ENCODE assay signal across 8 cellular contexts in the genomic region with DNA sequence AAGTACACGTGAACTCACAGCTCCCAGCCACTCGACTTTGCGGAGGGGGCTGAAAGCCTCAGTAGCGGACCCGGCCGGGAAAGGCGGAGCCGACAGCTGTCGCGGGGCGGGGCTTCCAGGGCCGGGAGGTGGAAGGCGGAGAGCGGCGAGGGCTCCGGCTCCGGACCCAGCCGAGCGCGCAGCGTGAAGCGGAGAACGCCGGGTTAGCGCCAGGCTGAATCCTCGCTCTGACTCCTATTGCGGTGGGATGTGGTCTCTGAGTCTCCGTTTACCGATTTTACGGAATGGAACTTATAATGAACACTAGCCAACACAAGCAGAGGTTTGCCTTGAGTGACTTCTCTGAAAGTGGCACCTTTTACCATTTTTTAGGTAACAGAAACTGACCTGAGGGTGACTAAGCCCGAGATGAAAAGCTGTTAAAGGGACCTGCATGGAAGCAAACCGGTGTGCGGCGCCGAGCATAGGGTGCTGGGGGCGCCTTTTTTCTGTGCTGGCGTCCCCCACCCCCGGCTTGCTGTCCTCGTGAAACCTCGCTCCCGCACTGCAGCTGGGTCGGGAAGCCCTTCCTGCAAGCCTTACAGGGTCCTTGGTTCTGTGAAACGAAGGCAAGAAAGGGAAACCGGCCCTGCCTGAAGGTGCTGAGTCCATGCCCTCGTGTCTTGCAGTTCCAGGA.
A peak's percentile ranks its signal among the peaks of the same experiment; 100 is the strongest.
DNase-seq lines count a peak whose midpoint lies in the region; ATAC-seq and TF ChIP-seq lines count a peak whose summit lies in the region.

No MANE protein-coding gene starts in this region.

- peak overlapping the region; percentile 80 for H3K56ac ChIP-seq in mesendoderm (ENCODE audit: low read length)

- H3K4me2 ChIP-seq in mesendoderm (ENCODE audit: low read length): peak overlapping the region; percentile 77

- H3K27ac ChIP-seq in Panc1 (ENCODE audit: low read length): no peak overlapping the region
- H3K27ac ChIP-seq in ectodermal cell (ENCODE audit: insufficient read depth, low read depth, low read length, poor library complexity, severe bottlenecking): no peak overlapping the region
- no peak overlapping the region for H3K27ac ChIP-seq in mesendoderm (ENCODE audit: low read depth, low read length)
- H3K27ac ChIP-seq in subcutaneous abdominal adipose tissue (ENCODE audit: low read depth, low read length): no peak overlapping the region

- H3K4me3 ChIP-seq in Panc1 (ENCODE audit: low read depth in 2 of 2, low read length in 2 of 2) (peak overlapping the region; percentile 39 to 59), ectodermal cell (ENCODE audit: insufficient read depth, low read depth, low read length) (peak overlapping the region; percentile 19), mesendoderm (ENCODE audit: low read length) (peak overlapping the region; percentile 29), subcutaneous abdominal adipose tissue (ENCODE audit: low read depth in 1 of 5, low read length in 5 of 5) (peak overlapping the region; percentile 58 to 81 (median 60))

- H3K18ac ChIP-seq in mesendoderm (ENCODE audit: low read length): no peak overlapping the region

- CTCF ChIA-PET in Panc1 (lab: Charles Lee): no interaction called here

- no peak for TF ChIP-seq CTCF in Panc1 (IDR thresholded peaks at IDR 0.05)

- no peaks in the 10 kb centered on the region for H3K9me3 ChIP-seq in Panc1 (ENCODE audit: control insufficient read depth, insufficient read depth, low read depth, low read length)
- no peaks in the 10 kb centered on the region for H3K9me3 ChIP-seq in ectodermal cell (ENCODE audit: control insufficient read depth, low read length)
- no peaks in the 10 kb centered on the region for H3K9me3 ChIP-seq in subcutaneous abdominal adipose tissue (ENCODE audit: control insufficient read depth in 5 of 5, low read length in 5 of 5)

- ATAC-seq in Panc1 (peak; percentile 97), GM21360 (IDR thresholded peaks at IDR 0.05; ENCODE audit: unreplicated experiment) (no peak), HG03039 (IDR thresholded peaks at IDR 0.05; ENCODE audit: unreplicated experiment) (no peak)

- WGBS in ectodermal cell, 2 experiments: 0 to 1% methylated on average over 44 to 45 of the region's 45 CpGs
- no CpG with 5 or more reads among the region's 45 CpGs for WGBS in mesendoderm (ENCODE audit: extremely low coverage, insufficient coverage, low lambda C conversion rate)

- POLR2A ChIA-PET in Panc1 (lab: Charles Lee): no interaction called here

- H3K79me2 ChIP-seq in mesendoderm (ENCODE audit: control insufficient read depth, insufficient read depth, low read length): no peaks in the 10 kb centered on the region

- in situ Hi-C loops in Panc1 (cut with HindIII; ENCODE audit: low pct_unique_long_range_greater_than_20kb, low sequenced_read_pairs): no loop called here

- H2BK15ac ChIP-seq in mesendoderm (replicated peaks; ENCODE audit: low read depth): no peak overlapping the region

- no peak overlapping the region for H4K8ac ChIP-seq in mesendoderm (ENCODE audit: low read depth, low read length)

- no peak overlapping the region for H2AK5ac ChIP-seq in mesendoderm (ENCODE audit: low read length)

- H3K27me3 ChIP-seq in Panc1 (ENCODE audit: control insufficient read depth, insufficient read depth, low read length): peaks cover 26% of the 10 kb centered on the region
- peaks cover 36% of the 10 kb centered on the region for H3K27me3 ChIP-seq in ectodermal cell (ENCODE audit: control insufficient read depth, insufficient read depth, low read length, poor library complexity, severe bottlenecking)
- H3K27me3 ChIP-seq in mesendoderm (ENCODE audit: insufficient read depth, low read length, poor library complexity): peaks cover 2% of the 10 kb centered on the region
- peaks cover 0 to 8% (median 2%) of the 10 kb centered on the region in 5 donors for H3K27me3 ChIP-seq in subcutaneous abdominal adipose tissue (ENCODE audit: control insufficient read depth in 5 of 5, insufficient read depth in 4 of 5, low read length in 5 of 5)

- H3K4ac ChIP-seq in mesendoderm (ENCODE audit: low read depth, low read length): no peak overlapping the region

- H3K4me1 ChIP-seq in Panc1 (ENCODE audit: control insufficient read depth, insufficient read depth, low read length) (no peaks in the 10 kb centered on the region; the same call in 1 of the 2 replicates), ectodermal cell (ENCODE audit: control insufficient read depth, insufficient read depth, low read length) (no peaks in the 10 kb centered on the region), mesendoderm (ENCODE audit: control insufficient read depth, low read depth, low read length) (no peaks in the 10 kb centered on the region), subcutaneous abdominal adipose tissue (ENCODE audit: control insufficient read depth in 5 of 5, insufficient read depth in 5 of 5, low read length in 5 of 5) (peaks cover 0 to 8% (median 7%) of the 10 kb centered on the region in 5 donors)

- H2BK120ac ChIP-seq in mesendoderm (ENCODE audit: low read depth, low read length): no peak overlapping the region

- H3K36me3 ChIP-seq in Panc1 (ENCODE audit: control insufficient read depth, insufficient read depth, low read length) (no peaks in the 10 kb centered on the region), ectodermal cell (ENCODE audit: control insufficient read depth, insufficient read depth, low read length) (no peaks in the 10 kb centered on the region), mesendoderm (ENCODE audit: control insufficient read depth, insufficient read depth, low read length) (no peaks in the 10 kb centered on the region), subcutaneous abdominal adipose tissue (ENCODE audit: control insufficient read depth in 5 of 5, insufficient read depth in 5 of 5, low read length in 5 of 5) (no peaks in the 10 kb centered on the region)

- DNase-seq in activated CD8-positive, alpha-beta memory T cell treated with anti-CD3 and anti-CD28 coated beads for 24 hours: peak; percentile 58
- DNase-seq in activated CD8-positive, alpha-beta memory T cell treated with anti-CD3 and anti-CD28 coated beads, Interleukin-2, amount 50 U/mL, for 4 hours: no peak
- DNase-seq in Panc1 (ENCODE audit: low read depth, low spot score) (peak; percentile 12), mesendoderm (peak; percentile 65)

- no peak overlapping the region for H4K5ac ChIP-seq in mesendoderm (ENCODE audit: low read length)

- BruUV-seq in Panc1 (replicated peaks; lab: Mats Ljungman, UMichigan): no TSS peak

- H2BK5ac ChIP-seq in mesendoderm (ENCODE audit: low read length): no peak overlapping the region

- intact Hi-C loops in Panc1 (cut with micrococcal nuclease; ENCODE audit: unreplicated experiment): no loop called here

- no peak overlapping the region for H3K23ac ChIP-seq in mesendoderm (ENCODE audit: low read length)

- no peaks in the 10 kb centered on the region for H3K79me1 ChIP-seq in mesendoderm (ENCODE audit: low read length)

- peak overlapping the region; percentile 67 for H3K9ac ChIP-seq in mesendoderm (ENCODE audit: low read length)
- H3K9ac ChIP-seq in subcutaneous abdominal adipose tissue (ENCODE audit: low read length in 5 of 5): peak overlapping the region in 2 of 5 donors; percentile 61 to 70
